16 cellular contexts compared by ENCODE assay signal in the genomic region with DNA sequence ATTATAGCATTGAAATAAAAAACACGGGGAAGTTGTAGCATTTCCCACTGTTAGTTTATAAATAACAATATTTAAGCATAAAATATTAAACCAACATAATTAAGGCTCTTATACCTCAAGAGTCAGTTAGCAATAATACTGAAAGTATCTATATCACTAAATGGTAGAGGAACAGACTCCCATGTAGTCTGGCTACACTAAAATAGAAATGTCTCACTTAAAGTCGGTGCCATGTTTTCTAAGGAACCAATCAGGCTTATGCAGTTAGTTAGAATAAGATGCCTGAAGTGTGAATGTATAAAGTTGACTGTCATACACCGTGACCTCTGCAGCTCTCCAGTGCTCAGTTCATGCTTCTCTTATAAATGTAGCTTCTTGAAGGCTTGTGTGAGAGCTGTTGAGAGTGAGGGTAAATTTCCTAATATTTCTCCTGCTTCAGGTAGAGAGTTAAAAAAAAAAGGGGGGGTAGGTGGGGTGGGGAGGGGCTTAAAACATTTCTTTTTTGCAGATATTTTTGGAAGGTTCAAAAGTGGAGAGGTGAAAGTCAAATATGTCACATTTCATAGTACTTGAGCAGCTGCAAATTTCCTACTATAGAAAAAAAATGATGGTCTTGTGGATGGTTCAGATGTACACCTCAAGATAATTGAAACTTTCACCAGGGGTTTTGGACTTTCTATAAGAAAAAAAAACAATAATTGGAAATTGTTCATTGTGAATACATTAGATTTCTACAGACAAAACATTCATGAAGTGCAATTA.
"Had no signal": no experiment of that assay in that cellular context is flagged by ENCODE, and none has a peak within 500 bp of the region (broad histone marks: within the 10 kb centered on the region; RNA-seq: fewer than 3 reads in every experiment).

No MANE protein-coding gene starts in this region.

- H3K36me3 Mint-ChIP-seq: naive thymus-derived CD8-positive, alpha-beta T cell; type B pancreatic cell had no signal

- H3K36me3 ChIP-seq: gastrocnemius medialis, heart right ventricle, neutrophil, right atrium auricular region, suprapubic skin, thyroid gland had no signal

- H3K4me3 Mint-ChIP-seq: naive thymus-derived CD8-positive, alpha-beta T cell; type B pancreatic cell had no signal

- H3K9me3 Mint-ChIP-seq: type B pancreatic cell had no signal

- H3K4me3 ChIP-seq: gastrocnemius medialis, heart right ventricle, right atrium auricular region, suprapubic skin, thyroid gland had no signal

- H3K9me3 ChIP-seq: gastrocnemius medialis, heart right ventricle, neutrophil, right atrium auricular region, suprapubic skin, thyroid gland had no signal

- DNase-seq: effector memory CD4-positive, alpha-beta T cell; gastrocnemius medialis; heart right ventricle; hypothalamus; kidney glomerular epithelial cell; mesendoderm; naive thymus-derived CD8-positive, alpha-beta T cell; small intestine; stimulated activated CD4-positive, alpha-beta T cell treated with anti-CD3 and anti-CD28 coated beads, Interleukin-2, amount 100 ng/mL, for 48 hours; stimulated activated naive CD8-positive, alpha-beta T cell treated with anti-CD3 and anti-CD28 coated beads, Interleukin-15, Interleukin-2, amounts not matched to agents 100 U/mL and 50 U/mL, for 24 hours; thyroid gland had no signal

- H3K27ac ChIP-seq: gastrocnemius medialis, heart right ventricle, neutrophil, right atrium auricular region, suprapubic skin, thyroid gland had no signal

- ATAC-seq: esophagus mucosa; gastrocnemius medialis; heart right ventricle; naive thymus-derived CD8-positive, alpha-beta T cell; stimulated activated naive CD8-positive, alpha-beta T cell treated with anti-CD3 and anti-CD28 coated beads, Interleukin-15, Interleukin-2, amounts not matched to agents 100 U/mL and 50 U/mL, for 24 hours had no signal

- H3K27ac Mint-ChIP-seq: type B pancreatic cell had no signal

- H3K27me3 ChIP-seq: gastrocnemius medialis, heart right ventricle, neutrophil, right atrium auricular region, suprapubic skin, thyroid gland had no signal

- H3K4me1 ChIP-seq: gastrocnemius medialis, heart right ventricle, right atrium auricular region, suprapubic skin, thyroid gland had no signal

- H3K4me1 Mint-ChIP-seq: naive thymus-derived CD8-positive, alpha-beta T cell had no signal

- H3K27me3 Mint-ChIP-seq: type B pancreatic cell had no signal
